ENCODE assay signal across 8 cellular contexts in genomic region chr10:43648083-43648391, GRCh38.
DNase-seq lines count a peak whose midpoint lies in the region; ATAC-seq and TF ChIP-seq lines count a peak whose summit lies in the region.

No MANE protein-coding gene starts in this region.

- POLR2A ChIA-PET in RWPE1 (lab: Yijun Ruan, JAX; ENCODE audit: low non-redundant PET), result no interaction called here

- peak overlapping the region; percentile 47 for H3K27ac ChIP-seq in RWPE1

- ATAC-seq in GM21717 (IDR thresholded peaks at IDR 0.05; ENCODE audit: unreplicated experiment), result peak; percentile 3
- ATAC-seq in HG02970 (IDR thresholded peaks at IDR 0.05; ENCODE audit: low FRiP score, unreplicated experiment), result no peak
- ATAC-seq in GM18870 (IDR thresholded peaks at IDR 0.05; ENCODE audit: unreplicated experiment), result no peak

- DNase-seq in RWPE1 (ENCODE audit: low spot score), result no peak
- DNase-seq in fibroblast of peridontal ligament (ENCODE audit: extremely low read depth), result peak; percentile 29
- no peak for DNase-seq in skeletal muscle cell (ENCODE audit: low read depth)
- DNase-seq in epidermal melanocyte (ENCODE audit: insufficient read length, low spot score), result no peak
- DNase-seq in dedifferentiated amniotic fluid mesenchymal stem cell (ENCODE audit: extremely low spot score), result no peak

- TF ChIP-seq CTCF in RWPE1 (conservative IDR thresholded peaks at IDR 0.05; ENCODE audit: low read depth), result no peak

- H3K4me3 ChIP-seq in skeletal muscle cell (ENCODE audit: low read depth, low read length), result peak overlapping the region; percentile 69

- CTCF ChIA-PET in RWPE1 (lab: Yijun Ruan, JAX), result no interaction called here
